In the genomic region with DNA sequence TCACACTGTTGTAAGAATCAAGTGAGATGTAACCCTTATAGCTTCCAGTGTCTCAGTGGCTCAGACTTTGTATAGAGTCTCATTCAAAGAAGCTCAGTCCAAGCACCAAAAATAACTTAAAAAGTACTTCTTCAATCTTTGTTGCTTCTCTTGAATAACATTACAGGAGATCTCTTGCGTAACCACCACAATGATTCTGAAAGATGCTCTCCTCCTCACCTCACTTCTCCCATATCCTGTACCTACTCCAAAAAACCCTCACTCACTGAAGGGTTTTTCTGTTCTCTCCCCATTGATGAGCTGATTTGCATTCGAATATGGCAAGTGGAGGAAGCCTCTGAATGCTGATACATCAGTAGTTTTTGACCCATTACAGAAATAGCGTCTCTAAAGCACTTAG, we compare ENCODE assay signal across 19 cellular contexts.
"Had no signal": no experiment of that assay in that cellular context is flagged by ENCODE, and none has a peak within 500 bp of the region (broad histone marks: within the 10 kb centered on the region; RNA-seq: fewer than 3 reads in every experiment).

No MANE protein-coding gene starts in this region.

- H3K27me3 ChIP-seq: gastrocnemius medialis, sigmoid colon, spleen, upper lobe of left lung had no signal

- H3K27ac ChIP-seq: dorsolateral prefrontal cortex, gastrocnemius medialis, sigmoid colon, spleen, thoracic aorta, upper lobe of left lung had no signal

- H3K4me1 ChIP-seq: gastrocnemius medialis, sigmoid colon, spleen, upper lobe of left lung had no signal

- H3K9me3 ChIP-seq: gastrocnemius medialis, sigmoid colon, spleen, thoracic aorta, upper lobe of left lung had no signal

- ATAC-seq: activated CD8-positive, alpha-beta T cell treated with anti-CD3 and anti-CD28 coated beads for 36 hours; gastrocnemius medialis; left lobe of liver; stimulated activated memory B cell treated with anti-CD40 and anti-IgM and Interleukin-4, amounts not matched to agents 10 μg/mL and 1 μg/mL and 100 μg/mL, for 72 hours had no signal

- H3K4me3 ChIP-seq: dorsolateral prefrontal cortex, gastrocnemius medialis, lung, sigmoid colon, spleen, thoracic aorta, upper lobe of left lung had no signal

- H3K36me3 ChIP-seq: gastrocnemius medialis, sigmoid colon, spleen, thoracic aorta, upper lobe of left lung had no signal

- DNase-seq: activated CD4-positive, alpha-beta T cell treated with anti-CD3 and anti-CD28 coated beads, Interleukin-2, amount 10 ng/mL, durations not matched to agents 24 days and 14 days; activated CD4-positive, CD25-positive, alpha-beta regulatory T cell; activated CD8-positive, alpha-beta T cell treated with anti-CD3 and anti-CD28 coated beads for 36 hours; activated naive CD4-positive, alpha-beta T cell treated with Interleukin-2 at 50 U/mL for 16 hours; activated naive CD8-positive, alpha-beta T cell treated with anti-CD3 and anti-CD28 coated beads, Interleukin-2, amount 10 ng/mL, durations not matched to agents 7 days and 5 days; activated T-cell treated with anti-CD3 and anti-CD28 coated beads, Interleukin-2, amount 50 U/mL, for 24 hours; anterior cingulate cortex; caudate nucleus; dorsolateral prefrontal cortex; gastrocnemius medialis; head of caudate nucleus; sigmoid colon; spleen; stimulated activated CD4-positive, alpha-beta T cell treated with anti-CD3 and anti-CD28 coated beads, Interleukin-4, amount 100 ng/mL, for 4 hours; upper lobe of left lung had no signal
